ENCODE assay signal across 12 cellular contexts in genomic region chr5:164748861-164749260, GRCh38.
DNase-seq lines count a peak whose midpoint lies in the region; ATAC-seq and TF ChIP-seq lines count a peak whose summit lies in the region.
"Had no signal": no experiment of that assay in that cellular context is flagged by ENCODE, and none has a peak within 500 bp of the region (broad histone marks: within the 10 kb centered on the region; RNA-seq: fewer than 3 reads in every experiment).

No MANE protein-coding gene starts in this region.

- no peaks in the 10 kb centered on the region for H3K27me3 Mint-ChIP-seq in endodermal cell (ENCODE audit: insufficient read depth)

- H3K4me3 ChIP-seq in endodermal cell (ENCODE audit: low read length): no peak overlapping the region

- no peak overlapping the region for H3K27ac Mint-ChIP-seq in endodermal cell

- TF ChIP-seq CTCF in endodermal cell (conservative IDR thresholded peaks at IDR 0.05): no peak

- H3K9me3 ChIP-seq in endodermal cell (ENCODE audit: control insufficient read depth, low read length): no peaks in the 10 kb centered on the region

- H3K27me3 ChIP-seq in endodermal cell (ENCODE audit: control insufficient read depth, insufficient read depth, low read length, poor library complexity, severe bottlenecking): no peaks in the 10 kb centered on the region

- H3K4me1 ChIP-seq in endodermal cell (ENCODE audit: control insufficient read depth, insufficient read depth, low read length): no peaks in the 10 kb centered on the region

- no peaks in the 10 kb centered on the region for H3K36me3 Mint-ChIP-seq in endodermal cell (ENCODE audit: low read depth)

- peaks cover 8% of the 10 kb centered on the region for H3K4me1 Mint-ChIP-seq in endodermal cell

- no peak for DNase-seq in cerebellar cortex (ENCODE audit: low spot score)
- no peak for DNase-seq in endodermal cell
- DNase-seq in activated CD8-positive, alpha-beta memory T cell treated with anti-CD3 and anti-CD28 coated beads, Interleukin-2, amount 50 U/mL, for 48 hours: no peak
- DNase-seq in GDM1 (lab: John Stamatoyannopoulos, UW): no peak
- DNase-seq: activated T-cell treated with anti-CD3 and anti-CD28 coated beads, Interleukin-2, amount 50 U/mL, for 1 hour; effector CD4-positive, alpha-beta T cell; foreskin melanocyte; OCI-M1 had no signal

- H3K36me3 ChIP-seq in endodermal cell (ENCODE audit: control insufficient read depth, insufficient read depth, low read length): no peaks in the 10 kb centered on the region

- no peaks in the 10 kb centered on the region for H3K9me3 Mint-ChIP-seq in endodermal cell

- no peak overlapping the region for H3K4me3 Mint-ChIP-seq in endodermal cell

- no peak overlapping the region for H3K27ac ChIP-seq in endodermal cell (ENCODE audit: low read depth, low read length)

- peak; percentile 93 for ATAC-seq in GM18508 (IDR thresholded peaks at IDR 0.05; ENCODE audit: insufficient read depth, unreplicated experiment)
- peak; percentile 94 for ATAC-seq in GM19468 (IDR thresholded peaks at IDR 0.05; ENCODE audit: extremely low read depth, unreplicated experiment)
- peak; percentile 97 for ATAC-seq in HG02840 (IDR thresholded peaks at IDR 0.05; ENCODE audit: low FRiP score, unreplicated experiment)
- peak; percentile 94 for ATAC-seq in HG03354 (IDR thresholded peaks at IDR 0.05; ENCODE audit: poor library complexity, severe bottlenecking, unreplicated experiment)

- no peak overlapping the region for H3K9ac ChIP-seq in endodermal cell (ENCODE audit: extremely low read depth, low read length, poor library complexity, severe bottlenecking)
